ENCODE assay signal across 18 cellular contexts in genomic region chr9:114899461-114899860, GRCh38. TPM values are rescaled to one million over a fixed set of nuclear protein-coding genes. Genes with fewer than 3 reads are reported as not detected.
DNase-seq lines count a peak whose midpoint lies in the region; ATAC-seq and TF ChIP-seq lines count a peak whose summit lies in the region.
"Had no signal": no experiment of that assay in that cellular context is flagged by ENCODE, and none has a peak within 500 bp of the region (broad histone marks: within the 10 kb centered on the region; RNA-seq: fewer than 3 reads in every experiment).

No MANE protein-coding gene starts in this region.

- WGBS in spleen, 5 donors: 69 to 92% (median 88%) methylated on average over 2 of the region's 2 CpGs
- WGBS in sigmoid colon, 2 donors: 89 to 94% methylated on average over 2 of the region's 2 CpGs

- H3K9me3 ChIP-seq in spleen: no peaks in the 10 kb centered on the region
- no peaks in the 10 kb centered on the region for H3K9me3 ChIP-seq in sigmoid colon
- H3K9me3 ChIP-seq: gastrocnemius medialis, pancreas, right lobe of liver had no signal

- TF ChIP-seq POLR2A in spleen (IDR thresholded peaks at IDR 0.05): no peak
- no peak for TF ChIP-seq POLR2A in sigmoid colon (IDR thresholded peaks at IDR 0.05)

- no peak for TF ChIP-seq EP300 in sigmoid colon (IDR thresholded peaks at IDR 0.05)

- no peak overlapping the region for H3K4me3 ChIP-seq in spleen
- H3K4me3 ChIP-seq in sigmoid colon: no peak overlapping the region
- H3K4me3 ChIP-seq: gastrocnemius medialis, pancreas, right lobe of liver had no signal

- no peak for ATAC-seq in HG03521 (IDR thresholded peaks at IDR 0.05; ENCODE audit: unreplicated experiment)
- ATAC-seq: gastrocnemius medialis, SK-N-SH treated with all-trans-retinoic acid at 6 μM for 48 hours had no signal

- intact Hi-C loops in spleen (cut with DNase I; ENCODE audit: low total_unique reads) (no loop called here), sigmoid colon (cut with DNase I) (no loop called here)

- peaks cover 38 to 93% (median 56%) of the 10 kb centered on the region in 6 donors for H3K4me1 ChIP-seq in spleen
- peaks cover 0 to 11% (median 6%) of the 10 kb centered on the region in 4 donors for H3K4me1 ChIP-seq in sigmoid colon
- H3K4me1 ChIP-seq: gastrocnemius medialis had no signal

- peak overlapping the region in 6 of 8 donors; percentile 45 to 83 (median 72) for H3K27ac ChIP-seq in spleen
- no peak overlapping the region for H3K27ac ChIP-seq in sigmoid colon
- H3K27ac ChIP-seq: gastrocnemius medialis, pancreas, right lobe of liver had no signal

- H3K27me3 ChIP-seq in spleen (replicated peaks in 1 of 7) (no peaks in the 10 kb centered on the region), sigmoid colon (no peaks in the 10 kb centered on the region)
- H3K27me3 ChIP-seq: gastrocnemius medialis, pancreas, right lobe of liver had no signal

- DNase-seq in NCI-H2107 treated with DMSO at 0.1 percent for 48 hours (lab: John Stamatoyannopoulos, UW; ENCODE audit: unreplicated experiment) (peak; percentile 34), NCI-H2107 (lab: John Stamatoyannopoulos, UW) (no peak), NCI-H2029 treated with DMSO at 0.1 percent for 48 hours (lab: John Stamatoyannopoulos, UW) (peak; percentile 36), dermis blood vessel endothelial cell (peak; percentile 67), spleen (no peak), iPS-NIHi7 (ENCODE audit: extremely low spot score) (no peak), sigmoid colon (no peak)
- DNase-seq: activated B cell treated with CpG ODN at 0.5 μM for 24 hours, NCI-H1436 treated with DMSO at 0.1 percent for 48 hours, NCI-H2227 treated with DMSO at 0.1 percent for 48 hours had no signal

- TF ChIP-seq CTCF in spleen (IDR thresholded peaks at IDR 0.05 in 8 of 11, conservative IDR thresholded peaks at IDR 0.05 in 3 of 11) (no peak), sigmoid colon (IDR thresholded peaks at IDR 0.05) (no peak)

- H3K36me3 ChIP-seq in spleen (peaks cover 0 to 32% (median 5%) of the 10 kb centered on the region in 6 donors), sigmoid colon (no peaks in the 10 kb centered on the region)
- H3K36me3 ChIP-seq: gastrocnemius medialis, pancreas, right lobe of liver had no signal

RNA-seq across cellular contexts. Expression of gene TNFSF8, which starts 30.9 kb away (rescaled TPM):
- total RNA-seq in dermis blood vessel endothelial cell: not detected in 2 replicates
- 10 to 100 TPM in 5 of 7 donors, 1 to 10 TPM in 2; 7.1 to 42.7 (median 19.2) TPM for total RNA-seq in spleen
- 10 to 100 TPM in 2 of 3 donors, 1 to 10 TPM in 1; 4.8 to 16.0 (median 10.2) TPM for polyA plus RNA-seq in spleen
- 1 to 10 TPM; 1.4 to 3.0 (median 1.9) TPM for total RNA-seq in sigmoid colon
- polyA plus RNA-seq in sigmoid colon: 10 to 100 TPM in 1 of 3 donors, 1 to 10 TPM in 1, under 1 TPM in 1; 0.60 to 11.7 (median 1.4) TPM
- total RNA-seq: A673, epithelial cell of proximal tubule, kidney epithelial cell had no signal

Comparison
In these comparisons a context has a peak if more than half of its experiments do, and no peak if none do; other contexts are left out.
1. DNase-seq: peak in NCI-H2107 treated with DMSO at 0.1 percent for 48 hours (single experiment), NCI-H2029 treated with DMSO at 0.1 percent for 48 hours (single experiment) and dermis blood vessel endothelial cell (single experiment); none in NCI-H2107 (single experiment), spleen (single experiment), iPS-NIHi7 (single experiment) and sigmoid colon (single experiment).
2. H3K27ac ChIP-seq: peak in spleen (6 of 8); none in sigmoid colon (0 of 4).